8 cellular contexts compared by ENCODE assay signal in the genomic region with DNA sequence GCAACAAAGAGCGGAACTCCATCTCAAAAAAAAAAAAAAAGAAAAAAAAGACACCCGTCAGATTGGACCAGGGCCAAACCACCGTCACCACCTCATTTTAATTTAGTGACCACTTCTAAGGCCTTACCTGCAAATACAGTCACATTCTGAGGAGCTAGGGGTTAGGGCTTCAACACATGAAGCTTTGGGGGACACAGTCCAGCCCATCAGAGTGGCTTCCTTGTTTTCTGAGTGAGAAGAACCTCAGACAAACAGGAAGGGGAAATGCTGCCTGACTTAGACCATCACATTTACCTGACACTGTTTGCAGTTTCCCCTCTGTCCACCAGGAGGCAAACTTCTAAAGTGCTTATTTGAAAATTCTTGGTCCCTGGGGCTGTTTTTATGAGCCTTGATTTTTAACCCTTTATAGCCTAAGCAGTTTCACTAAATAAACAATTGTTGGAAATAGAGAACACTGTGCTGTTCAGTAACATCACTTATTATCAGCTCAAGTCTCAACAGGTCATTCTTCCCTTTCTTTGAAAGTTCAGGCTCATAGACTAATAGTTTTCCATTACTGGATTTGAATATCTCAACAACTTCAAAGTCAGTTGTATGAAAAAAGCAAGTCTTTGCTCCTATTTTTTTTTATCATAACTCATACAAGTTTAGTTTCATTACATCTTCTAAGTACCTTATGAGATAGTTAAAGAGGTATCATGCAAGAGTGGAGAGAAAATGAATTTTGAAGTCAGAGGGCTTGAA.
A peak's percentile ranks its signal among the peaks of the same experiment; 100 is the strongest.
DNase-seq lines count a peak whose midpoint lies in the region; ATAC-seq lines count a peak whose summit lies in the region.

No MANE protein-coding gene starts in this region.

- CTCF ChIA-PET in activated naive CD4-positive, alpha-beta T cell treated with anti-CD3 and anti-CD28 coated beads, Interleukin-2, amount 10 ng/mL, durations not matched to agents 7 days and 5 days (lab: Charles Lee) = interaction anchor here (0.5 to 5.1 kb wide), 9 partner anchors 14 to 446 kb away, joined by 3 to 28 read pairs (median 4); no protein-coding TSS in a partner anchor

- H3K4me3 Mint-ChIP-seq in activated naive CD4-positive, alpha-beta T cell treated with anti-CD3 and anti-CD28 coated beads, Interleukin-2, amount 10 ng/mL, durations not matched to agents 7 days and 5 days = no peak overlapping the region

- H3K27ac Mint-ChIP-seq in activated naive CD4-positive, alpha-beta T cell treated with anti-CD3 and anti-CD28 coated beads, Interleukin-2, amount 10 ng/mL, durations not matched to agents 7 days and 5 days = peak overlapping the region; percentile 19

- H3K27me3 Mint-ChIP-seq in activated naive CD4-positive, alpha-beta T cell treated with anti-CD3 and anti-CD28 coated beads, Interleukin-2, amount 10 ng/mL, durations not matched to agents 7 days and 5 days = peaks cover 6% of the 10 kb centered on the region

- H3K9me3 Mint-ChIP-seq in activated naive CD4-positive, alpha-beta T cell treated with anti-CD3 and anti-CD28 coated beads, Interleukin-2, amount 10 ng/mL, durations not matched to agents 7 days and 5 days = no peaks in the 10 kb centered on the region

- peak; percentile 81 for DNase-seq in COLO829 (ENCODE audit: low spot score)
- peak; percentile 76 for DNase-seq in LoVo (ENCODE audit: low spot score)
- peak; percentile 41 for DNase-seq in SKM-1 (lab: John Stamatoyannopoulos, UW; ENCODE audit: unreplicated experiment)
- DNase-seq in activated naive CD4-positive, alpha-beta T cell treated with anti-CD3 and anti-CD28 coated beads, Interleukin-2, amount 10 ng/mL, durations not matched to agents 7 days and 5 days = peak; percentile 79
- peak; percentile 71 for DNase-seq in glomerular visceral epithelial cell (ENCODE audit: extremely low spot score)
- peak; percentile 38 for DNase-seq in putamen (ENCODE audit: low spot score)

- peak; percentile 67 for ATAC-seq in GM21367 (IDR thresholded peaks at IDR 0.05; ENCODE audit: unreplicated experiment)
- ATAC-seq in HG03045 (IDR thresholded peaks at IDR 0.05; ENCODE audit: unreplicated experiment) = no peak

- H3K36me3 Mint-ChIP-seq in activated naive CD4-positive, alpha-beta T cell treated with anti-CD3 and anti-CD28 coated beads, Interleukin-2, amount 10 ng/mL, durations not matched to agents 7 days and 5 days = no peaks in the 10 kb centered on the region

- peaks cover 11% of the 10 kb centered on the region for H3K4me1 Mint-ChIP-seq in activated naive CD4-positive, alpha-beta T cell treated with anti-CD3 and anti-CD28 coated beads, Interleukin-2, amount 10 ng/mL, durations not matched to agents 7 days and 5 days
